ENCODE assay signal across 1 cellular context in the genomic region with DNA sequence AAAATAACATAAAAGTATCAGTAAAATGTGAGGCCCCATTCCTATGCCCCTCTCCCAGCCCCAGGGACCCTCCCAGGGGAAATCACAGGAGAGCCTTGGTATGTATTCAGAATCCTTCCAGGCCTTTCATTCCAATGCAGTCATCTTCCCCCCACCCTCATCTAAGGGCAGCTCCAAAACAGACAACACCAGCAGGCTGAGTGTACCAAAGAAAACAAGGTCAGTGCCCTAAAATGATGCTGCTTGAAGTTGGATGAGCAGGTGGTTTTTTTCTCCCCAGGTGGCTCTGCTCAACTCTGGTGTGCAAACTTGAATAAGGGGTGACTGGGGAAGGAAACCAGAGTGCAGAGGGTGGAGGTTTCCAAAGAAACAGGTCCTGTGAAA.
TF ChIP-seq lines count a peak whose summit lies in the region.

No MANE protein-coding gene starts in this region.

TF ChIP-seq in IMR-90, 13 proteins besides CTCF, POLR2A, EP300 and RAD21 (continued from another document):
- TF ChIP-seq, protein P1, sequence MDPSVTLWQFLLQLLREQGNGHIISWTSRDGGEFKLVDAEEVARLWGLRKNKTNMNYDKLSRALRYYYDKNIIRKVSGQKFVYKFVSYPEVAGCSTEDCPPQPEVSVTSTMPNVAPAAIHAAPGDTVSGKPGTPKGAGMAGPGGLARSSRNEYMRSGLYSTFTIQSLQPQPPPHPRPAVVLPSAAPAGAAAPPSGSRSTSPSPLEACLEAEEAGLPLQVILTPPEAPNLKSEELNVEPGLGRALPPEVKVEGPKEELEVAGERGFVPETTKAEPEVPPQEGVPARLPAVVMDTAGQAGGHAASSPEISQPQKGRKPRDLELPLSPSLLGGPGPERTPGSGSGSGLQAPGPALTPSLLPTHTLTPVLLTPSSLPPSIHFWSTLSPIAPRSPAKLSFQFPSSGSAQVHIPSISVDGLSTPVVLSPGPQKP (IDR thresholded peaks at IDR 0.05; ENCODE audit: borderline replicate concordance, low read depth, low read length) = no peak
- TF ChIP-seq MAFK (IDR thresholded peaks at IDR 0.05; ENCODE audit: low read depth, low read length) = no peak
